Comparison of ENCODE assay signal across 33 cellular contexts in the genomic region with DNA sequence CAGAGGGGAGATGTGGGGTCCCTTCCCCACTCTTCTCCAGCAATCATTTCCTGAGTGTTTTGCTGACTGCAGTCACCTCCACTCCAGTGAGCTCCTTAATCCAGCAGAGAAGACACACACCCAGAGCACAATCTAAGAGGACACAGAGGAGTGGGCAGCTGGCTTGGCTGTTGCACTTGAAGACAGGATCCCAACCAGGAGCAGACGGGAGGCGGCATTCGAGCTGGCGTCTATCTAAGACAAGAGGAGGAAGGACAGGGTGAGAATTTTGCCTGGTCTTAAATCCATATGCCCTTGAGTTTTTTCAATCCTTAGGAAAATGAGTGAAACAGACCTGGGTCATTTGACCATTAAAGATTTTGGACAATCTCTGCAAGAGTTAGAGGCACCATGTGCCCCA. TPM values are rescaled to one million over a fixed set of nuclear protein-coding genes. Genes with fewer than 3 reads are reported as not detected.
"Had no signal": no experiment of that assay in that cellular context is flagged by ENCODE, and none has a peak within 500 bp of the region (broad histone marks: within the 10 kb centered on the region; RNA-seq: fewer than 3 reads in every experiment).

No MANE protein-coding gene starts in this region.

- H3K27ac ChIP-seq: epithelial cell of prostate, gastroesophageal sphincter, heart left ventricle, hepatocyte, neural progenitor cell, prostate gland, right atrium auricular region, testis, tibial artery had no signal

- H3K4me1 ChIP-seq: gastroesophageal sphincter, prostate gland, right atrium auricular region, testis, tibial artery had no signal

- H3K9ac ChIP-seq: neural progenitor cell had no signal

- FAIRE-seq: colon had no signal

- H3K4me2 ChIP-seq: hepatocyte, neural progenitor cell, smooth muscle cell had no signal

- H3K36me3 Mint-ChIP-seq: memory B cell, mesothelial cell of epicardium, neural progenitor cell, type B pancreatic cell had no signal

- H3K4me3 Mint-ChIP-seq: dendritic cell treated with granulocyte-macrophage colony-stimulating factor and Interleukin-4, amounts not matched to agents 40 ng/mL and 50 ng/mL, for 4 days; endodermal cell; memory B cell; mesothelial cell of epicardium; naive thymus-derived CD4-positive, alpha-beta T cell; nephron; neural progenitor cell; type B pancreatic cell had no signal

- ATAC-seq: esophagus mucosa; gastroesophageal sphincter; heart left ventricle; left colon; naive thymus-derived CD4-positive, alpha-beta T cell; sciatic nerve had no signal

- H3K9me3 Mint-ChIP-seq: dendritic cell treated with granulocyte-macrophage colony-stimulating factor and Interleukin-4, amounts not matched to agents 40 ng/mL and 50 ng/mL, for 4 days; endodermal cell; memory B cell; mesothelial cell of epicardium; neural progenitor cell had no signal

- H3K9me3 ChIP-seq: heart left ventricle, prostate gland, right atrium auricular region, testis, tibial artery had no signal

- H3K27ac Mint-ChIP-seq: dendritic cell treated with granulocyte-macrophage colony-stimulating factor and Interleukin-4, amounts not matched to agents 40 ng/mL and 50 ng/mL, for 4 days; endodermal cell; memory B cell; mesothelial cell of epicardium; naive thymus-derived CD4-positive, alpha-beta T cell; nephron; neural progenitor cell; type B pancreatic cell had no signal

- H3K4me3 ChIP-seq: gastroesophageal sphincter, heart left ventricle, hepatocyte, lung, neural progenitor cell, prostate gland, right atrium auricular region, smooth muscle cell, testis, tibial artery had no signal

- DNase-seq: effector CD8-positive, alpha-beta T cell; foreskin fibroblast; heart left ventricle; left colon; naive thymus-derived CD4-positive, alpha-beta T cell; nucleus accumbens; stimulated activated CD4-positive, alpha-beta T cell treated with anti-CD3 and anti-CD28 coated beads, Interleukin-12 subunit alpha, Interleukin-12 subunit beta, amount 100 ng/mL, for 4 hours; stimulated activated CD4-positive, alpha-beta T cell treated with anti-CD3 and anti-CD28 coated beads, Interleukin-1b, Interleukin-23, amount 100 ng/mL, for 48 hours; stimulated activated CD4-positive, alpha-beta T cell treated with anti-CD3 and anti-CD28 coated beads, Interleukin-4, amount 100 ng/mL, for 1 hour; stimulated activated CD8-positive, alpha-beta memory T cell treated with anti-CD3 and anti-CD28 coated beads, Interleukin-4, amount 100 ng/mL, for 48 hours; stimulated activated naive CD4-positive, alpha-beta T cell; substantia nigra; testis; tibial artery had no signal

- H3K4me1 Mint-ChIP-seq: memory B cell had no signal

- H3K36me3 ChIP-seq: gastroesophageal sphincter, heart left ventricle, neural progenitor cell, prostate gland, right atrium auricular region, tibial artery had no signal

- H3K27me3 ChIP-seq: hepatocyte, neural progenitor cell, right atrium auricular region, testis had no signal

RNA-seq across cellular contexts. Expression of a gene that starts 56.1 kb away (rescaled TPM):
- total RNA-seq: cerebellum, endodermal cell, liver, lung, mesothelial cell of epicardium, right atrium auricular region, sciatic nerve, smooth muscle cell had no signal
